10 cellular contexts compared by ENCODE assay signal in genomic region chr14:100825691-100826331, GRCh38. TPM values are rescaled to one million over a fixed set of nuclear protein-coding genes. Genes with fewer than 3 reads are reported as not detected.
DNase-seq lines count a peak whose midpoint lies in the region; ATAC-seq and TF ChIP-seq lines count a peak whose summit lies in the region.
"Had no signal": no experiment of that assay in that cellular context is flagged by ENCODE, and none has a peak within 500 bp of the region (broad histone marks: within the 10 kb centered on the region; RNA-seq: fewer than 3 reads in every experiment).

MEG3 (plus strand) TSS chr14:100826118.

- peak within 1 kb of the TSS in 1 of 2 donors; percentile 37 for H3K9ac ChIP-seq in stomach smooth muscle (ENCODE audit: low read length in 2 of 2)

- H3K27me3 ChIP-seq in kidney epithelial cell (ENCODE audit: control insufficient read depth, insufficient read depth, low read length) = peaks cover 32% of the 10 kb centered on the region
- peaks cover 8 to 17% of the 10 kb centered on the region in 2 donors for H3K27me3 ChIP-seq in stomach smooth muscle (ENCODE audit: control insufficient read depth in 1 of 2, insufficient read depth in 2 of 2, low read length in 2 of 2)

- H3K4me3 ChIP-seq in HFF-Myc (replicated peaks; ENCODE audit: low read depth, low read length) (peak within 1 kb of the TSS; percentile 58), kidney epithelial cell (ENCODE audit: low read depth, low read length) (peak within 1 kb of the TSS; percentile 50), stomach smooth muscle (ENCODE audit: low read length in 2 of 2) (peak within 1 kb of the TSS; percentile 40 to 61)

- H3K9me3 ChIP-seq in stomach smooth muscle (ENCODE audit: control insufficient read depth in 2 of 2, low read length in 2 of 2) = no peaks in the 10 kb centered on the region

- H3K27me3 Mint-ChIP-seq in brain = peaks cover 18% of the 10 kb centered on the region

- TF ChIP-seq CTCF in HFF-Myc (IDR thresholded peaks at IDR 0.05; ENCODE audit: low read depth, low read length, missing control alignments) = no peak
- TF ChIP-seq CTCF in brain (conservative IDR thresholded peaks at IDR 0.05) = no peak
- no peak for TF ChIP-seq CTCF in kidney epithelial cell (IDR thresholded peaks at IDR 0.05; ENCODE audit: insufficient read depth, low read length, poor library complexity, severe bottlenecking)
- no peak for TF ChIP-seq CTCF in GM13977 (IDR thresholded peaks at IDR 0.05; ENCODE audit: extremely low read depth, insufficient read depth, missing control alignments)

- in situ Hi-C loops in GM13977 (cut with MboI; ENCODE audit: low pct_unique_long_range_greater_than_20kb, low sequenced_read_pairs, unreplicated experiment) = no loop called here

- no peaks in the 10 kb centered on the region for H3K4me1 ChIP-seq in stomach smooth muscle (ENCODE audit: control insufficient read depth, insufficient read depth, low read length)

- H3K4me3 Mint-ChIP-seq in brain = no peak within 1 kb of the TSS

- ATAC-seq in SK-N-SH treated with all-trans-retinoic acid at 6 μM for 48 hours = no peak

- peaks cover 22% of the 10 kb centered on the region for H3K36me3 Mint-ChIP-seq in brain

- H3K27ac Mint-ChIP-seq in brain = peak within 1 kb of the TSS in 3 of 5 experiments; percentile 49 to 84 (median 49)

- H3K9me3 Mint-ChIP-seq in brain = peaks cover 22 to 38% (median 30%) of the 10 kb centered on the region in 5 experiments

- H3K27ac ChIP-seq in stomach smooth muscle (ENCODE audit: low read length) = no peak within 1 kb of the TSS

- DNase-seq in HFF-Myc (ENCODE audit: extremely low read depth, low read depth) (peak; percentile 51), kidney epithelial cell (ENCODE audit: low read depth) (no peak), GM13977 (ENCODE audit: low spot score) (no peak), NCI-H2107 treated with DMSO at 0.1 percent for 48 hours (lab: John Stamatoyannopoulos, UW; ENCODE audit: unreplicated experiment) (no peak), NCI-H146 (lab: John Stamatoyannopoulos, UW) (no peak)
- DNase-seq: effector CD8-positive, alpha-beta T cell had no signal

- H3K36me3 ChIP-seq in kidney epithelial cell (ENCODE audit: control insufficient read depth, insufficient read depth, low read length) (no peaks in the 10 kb centered on the region), stomach smooth muscle (ENCODE audit: control insufficient read depth in 2 of 2, insufficient read depth in 2 of 2, low read length in 2 of 2) (no peaks in the 10 kb centered on the region)

- H3K4me1 Mint-ChIP-seq in brain = peaks cover 58% of the 10 kb centered on the region

TF ChIP-seq in SK-N-SH treated with all-trans-retinoic acid at 6 μM for 48 hours, 23 proteins besides CTCF, POLR2A, EP300 and RAD21:
- no peak for TF ChIP-seq TSHZ2 (CRISPR knock-in tag; IDR thresholded peaks at IDR 0.05)
- no peak for TF ChIP-seq CSDC2 (CRISPR knock-in tag; IDR thresholded peaks at IDR 0.05)
- TF ChIP-seq ISL1 (CRISPR knock-in tag; IDR thresholded peaks at IDR 0.05) = no peak
- no peak for TF ChIP-seq ZNF565 (CRISPR knock-in tag; conservative IDR thresholded peaks at IDR 0.05; ENCODE audit: low read depth)
- TF ChIP-seq CREB5 (CRISPR knock-in tag; IDR thresholded peaks at IDR 0.05; ENCODE audit: low read depth) = no peak
- TF ChIP-seq PPARA (CRISPR knock-in tag; IDR thresholded peaks at IDR 0.05; ENCODE audit: borderline replicate concordance) = no peak
- TF ChIP-seq ESRRG (CRISPR knock-in tag; IDR thresholded peaks at IDR 0.05) = no peak
- TF ChIP-seq ZC3H10 (CRISPR knock-in tag; IDR thresholded peaks at IDR 0.05) = no peak
- TF ChIP-seq CSRNP3 (CRISPR knock-in tag; IDR thresholded peaks at IDR 0.05) = no peak
- no peak for TF ChIP-seq POU6F1 (CRISPR knock-in tag; IDR thresholded peaks at IDR 0.05; ENCODE audit: borderline replicate concordance, low read depth)
- TF ChIP-seq ZFP30 (CRISPR knock-in tag; IDR thresholded peaks at IDR 0.05) = no peak
- no peak for TF ChIP-seq ZNF8 (CRISPR knock-in tag; IDR thresholded peaks at IDR 0.05)
- TF ChIP-seq ZNF70 (CRISPR knock-in tag; IDR thresholded peaks at IDR 0.05) = no peak

RNA-seq across cellular contexts. Expression of gene MEG3, which starts in this region (rescaled TPM):
- polyA plus RNA-seq in brain (ENCODE audit: insufficient read depth, low read depth, low replicate concordance) = 33.5 TPM
- total RNA-seq in kidney epithelial cell = 46.1 and 62.5 TPM in 2 replicates
- total RNA-seq: SK-MEL-5 had no signal
